ENCODE assay signal across 9 cellular contexts in the genomic region with DNA sequence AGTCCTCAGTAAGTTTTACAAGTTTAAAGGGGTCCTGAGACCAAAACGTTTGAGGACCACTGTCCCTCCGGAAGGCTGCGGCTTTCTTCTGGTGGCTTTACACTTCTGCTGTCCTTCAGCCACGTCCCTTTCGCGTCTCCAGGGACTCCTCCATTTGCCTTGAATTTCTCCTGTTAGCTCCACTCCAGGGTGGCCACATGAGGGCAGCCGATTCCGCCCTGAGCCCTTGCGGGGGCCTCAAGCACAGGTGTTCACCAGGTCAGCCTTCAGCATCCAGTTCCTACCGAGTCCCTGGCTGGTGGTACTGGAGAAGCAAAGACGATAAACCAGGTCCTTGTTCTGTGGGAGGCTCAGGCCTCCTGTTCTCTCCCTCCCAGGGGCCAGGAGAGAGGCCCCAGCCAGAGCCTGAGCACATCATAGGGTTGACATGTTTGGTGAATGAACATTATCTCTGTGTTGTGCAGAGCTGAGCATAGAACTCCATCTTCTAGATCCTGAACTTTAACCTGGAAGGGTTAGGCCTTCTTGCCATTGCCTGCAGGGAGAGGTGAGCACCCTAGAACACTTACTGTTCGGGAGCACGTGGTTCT. TPM values are rescaled to one million over a fixed set of nuclear protein-coding genes. Genes with fewer than 3 reads are reported as not detected.
DNase-seq lines count a peak whose midpoint lies in the region; ATAC-seq and TF ChIP-seq lines count a peak whose summit lies in the region.
"Had no signal": no experiment of that assay in that cellular context is flagged by ENCODE, and none has a peak within 500 bp of the region (broad histone marks: within the 10 kb centered on the region; RNA-seq: fewer than 3 reads in every experiment).

No MANE protein-coding gene starts in this region.

- no peak overlapping the region for H3K27ac Mint-ChIP-seq in Calu3 (ENCODE audit: unreplicated experiment)
- H3K27ac Mint-ChIP-seq in activated T-helper 17 cell treated with anti-CD3 and anti-CD28 coated beads, Interleukin-2, amount 50 U/mL, for 72 hours, result no peak overlapping the region

- peak overlapping the region in 4 of 12 donors; percentile 9 to 48 (median 26) for H3K27ac ChIP-seq in heart left ventricle
- H3K27ac ChIP-seq: KMS-11 had no signal

- H3K4me3 Mint-ChIP-seq in Calu3 (ENCODE audit: low read depth, unreplicated experiment), result no peak overlapping the region
- no peak overlapping the region for H3K4me3 Mint-ChIP-seq in activated T-helper 17 cell treated with anti-CD3 and anti-CD28 coated beads, Interleukin-2, amount 50 U/mL, for 72 hours

- no TSS peak for BruUV-seq in Calu3 (replicated peaks; lab: Mats Ljungman, UMichigan)

- TF ChIP-seq CTCF in Calu3 (IDR thresholded peaks at IDR 0.05; ENCODE audit: unreplicated experiment), result peak; percentile 69
- TF ChIP-seq CTCF in heart left ventricle (IDR thresholded peaks at IDR 0.05), result peak; percentile 42 to 78 (median 66)
- TF ChIP-seq CTCF in retinal pigment epithelial cell (conservative IDR thresholded peaks at IDR 0.05; ENCODE audit: low read depth, low read length), result peak; percentile 66

- DNase-seq in Calu3, result peak; percentile 82
- DNase-seq in NCI-H2227 (lab: John Stamatoyannopoulos, UW; ENCODE audit: unreplicated experiment), result peak; percentile 69
- peak; percentile 54 to 79 (median 69) for DNase-seq in heart left ventricle
- DNase-seq in retinal pigment epithelial cell (ENCODE audit: low read depth), result no peak
- no peak for DNase-seq in CD1c-positive myeloid dendritic cell (ENCODE audit: extremely low spot score)
- no peak for DNase-seq in amniotic stem cell (lab: John Stamatoyannopoulos, UW)

- no peaks in the 10 kb centered on the region for H3K27me3 ChIP-seq in heart left ventricle

- H3K9me3 Mint-ChIP-seq in Calu3 (ENCODE audit: low read depth, unreplicated experiment), result no peaks in the 10 kb centered on the region
- H3K9me3 Mint-ChIP-seq in activated T-helper 17 cell treated with anti-CD3 and anti-CD28 coated beads, Interleukin-2, amount 50 U/mL, for 72 hours, result no peaks in the 10 kb centered on the region

- CTCF ChIA-PET in Calu3 (lab: Charles Lee), result interaction anchor here (0.7 to 1.0 kb wide), 4 partner anchors 25 to 524 kb away, joined by 3 to 5 read pairs (median 4); partner anchors contain the start of gene COQ8A

- no peaks in the 10 kb centered on the region for H3K36me3 Mint-ChIP-seq in Calu3 (ENCODE audit: insufficient read depth, unreplicated experiment)
- H3K36me3 Mint-ChIP-seq in activated T-helper 17 cell treated with anti-CD3 and anti-CD28 coated beads, Interleukin-2, amount 50 U/mL, for 72 hours (ENCODE audit: low read depth), result no peaks in the 10 kb centered on the region

- intact Hi-C loops in Calu3 (cut with micrococcal nuclease; ENCODE audit: unreplicated experiment), result loop anchor here (1.0 to 10.0 kb wide), 2 partner anchors 222 to 525 kb away; no protein-coding TSS in a partner anchor
- intact Hi-C loops in heart left ventricle (cut with DNase I), result loop anchor here in 9 of 10 donors (2.0 to 10.0 kb wide), 8 partner anchors 62 to 532 kb away; partner anchors contain the start of gene CDC42BPA (in 1 of the 9)

- no peaks in the 10 kb centered on the region for H3K4me1 Mint-ChIP-seq in Calu3 (ENCODE audit: low read depth, unreplicated experiment)
- H3K4me1 Mint-ChIP-seq in activated T-helper 17 cell treated with anti-CD3 and anti-CD28 coated beads, Interleukin-2, amount 50 U/mL, for 72 hours, result no peaks in the 10 kb centered on the region

- TF ChIP-seq POLR2A in heart left ventricle (IDR thresholded peaks at IDR 0.05), result no peak

- H3K27me3 Mint-ChIP-seq in Calu3 (ENCODE audit: unreplicated experiment), result no peaks in the 10 kb centered on the region
- H3K27me3 Mint-ChIP-seq in activated T-helper 17 cell treated with anti-CD3 and anti-CD28 coated beads, Interleukin-2, amount 50 U/mL, for 72 hours, result peaks cover 3% of the 10 kb centered on the region

- H3K4me3 ChIP-seq in heart left ventricle, result no peak overlapping the region
- H3K4me3 ChIP-seq in retinal pigment epithelial cell (ENCODE audit: low read length), result no peak overlapping the region

- H3K4me1 ChIP-seq in heart left ventricle, result peaks cover 0 to 13% (median 1%) of the 10 kb centered on the region in 12 donors

- H3K9me3 ChIP-seq in heart left ventricle, result no peaks in the 10 kb centered on the region

- peaks cover 0 to 22% (median 0%) of the 10 kb centered on the region in 9 donors for H3K36me3 ChIP-seq in heart left ventricle

- ATAC-seq in GM21529 (IDR thresholded peaks at IDR 0.05; ENCODE audit: unreplicated experiment) (peak; percentile 46), heart left ventricle (peak; percentile 65 to 89 (median 85))
- ATAC-seq in activated T-helper 17 cell treated with anti-CD3 and anti-CD28 coated beads, Interleukin-2, amount 50 U/mL, for 72 hours (replicated peaks), result peak; percentile 77

- 30 to 41% (median 32%) methylated on average over 13 of the region's 13 CpGs for WGBS in heart left ventricle, 4 donors

RNA-seq across cellular contexts. Expression of gene COQ8A, which starts 27.4 kb away (rescaled TPM):
- total RNA-seq in Calu3 (2022), result 21.9 and 24.6 TPM in 2 replicates
- 10 to 100 TPM; 28.8 to 43.1 TPM for total RNA-seq in activated T-helper 17 cell treated with anti-CD3 and anti-CD28 coated beads, Interleukin-2, amount 50 U/mL, for 72 hours
- 100 to 1,000 TPM; 141 to 915 (median 310) TPM for total RNA-seq in heart left ventricle
- 100 to 1,000 TPM; 193 to 243 TPM for polyA plus RNA-seq in heart left ventricle

RNA-seq across cellular contexts. Expression of gene PSEN2, which starts 42.3 kb away (rescaled TPM):
- total RNA-seq in Calu3 (2022) (24.2 and 26.8 TPM in 2 replicates), heart left ventricle (10 to 100 TPM; 17.2 to 30.9 (median 21.7) TPM)
- 10 to 100 TPM in 1 of 2 donors, 1 to 10 TPM in 1; 8.2 to 11.0 TPM for total RNA-seq in activated T-helper 17 cell treated with anti-CD3 and anti-CD28 coated beads, Interleukin-2, amount 50 U/mL, for 72 hours
- polyA plus RNA-seq in heart left ventricle, result 10 to 100 TPM; 12.3 to 18.3 TPM

Comparison
In these comparisons a context has a peak if more than half of its experiments do, and no peak if none do; other contexts are left out.
1. DNase-seq: peak in Calu3 (single experiment), NCI-H2227 (single experiment) and heart left ventricle (5 of 5); none in retinal pigment epithelial cell (single experiment), CD1c-positive myeloid dendritic cell (single experiment) and amniotic stem cell (single experiment).
2. Peak in every context shown above with its lines, with median percentiles within 50 percentile points of each other: CTCF ChIP-seq and ATAC-seq.